Comparison of ENCODE assay signal across 18 cellular contexts in genomic region chr7:16712916-16713315, GRCh38. TPM values are rescaled to one million over a fixed set of nuclear protein-coding genes. Genes with fewer than 3 reads are reported as not detected.
DNase-seq lines count a peak whose midpoint lies in the region; ATAC-seq and FAIRE-seq lines count a peak whose summit lies in the region.
"Had no signal": no experiment of that assay in that cellular context is flagged by ENCODE, and none has a peak within 500 bp of the region (broad histone marks: within the 10 kb centered on the region; RNA-seq: fewer than 3 reads in every experiment).

No MANE protein-coding gene starts in this region.

- no peak for DNase-seq in activated T-cell treated with anti-CD3 and anti-CD28 coated beads, Interleukin-2, amount 50 U/mL, for 24 hours
- DNase-seq in activated T-cell treated with anti-CD3 and anti-CD28 coated beads, Interleukin-2, amount 50 U/mL, for 1 hour = no peak
- peak; percentile 99 for DNase-seq in RCC 7860 (ENCODE audit: low spot score)
- no peak for DNase-seq in naive thymus-derived CD8-positive, alpha-beta T cell
- DNase-seq: dermis blood vessel endothelial cell, esophagus squamous epithelium, GDM1, naive B cell, NCI-H2081, NCI-H524 treated with DMSO at 0.1 percent for 48 hours, PC-9, psoas muscle, SW 1271 had no signal

- peaks cover 47% of the 10 kb centered on the region for H3K36me3 Mint-ChIP-seq in activated T-cell treated with anti-CD3 and anti-CD28 coated beads, Interleukin-2, amount 50 U/mL, for 24 hours (ENCODE audit: low read depth)
- H3K36me3 Mint-ChIP-seq in stimulated activated memory B cell treated with anti-CD40 and anti-IgM and Interleukin-4, amounts not matched to agents 10 μg/mL and 1 μg/mL and 100 μg/mL, for 72 hours = peaks cover 11% of the 10 kb centered on the region
- peaks cover 8 to 24% (median 21%) of the 10 kb centered on the region in 3 donors for H3K36me3 Mint-ChIP-seq in naive thymus-derived CD8-positive, alpha-beta T cell
- H3K36me3 Mint-ChIP-seq: WTC11 had no signal

- ATAC-seq in esophagus mucosa (peak; percentile 49), HG02840 (IDR thresholded peaks at IDR 0.05; ENCODE audit: low FRiP score, unreplicated experiment) (no peak), HG03045 (IDR thresholded peaks at IDR 0.05; ENCODE audit: unreplicated experiment) (no peak)
- ATAC-seq in stimulated activated memory B cell treated with anti-CD40 and anti-IgM and Interleukin-4, amounts not matched to agents 10 μg/mL and 1 μg/mL and 100 μg/mL, for 72 hours = peak; percentile 75
- ATAC-seq in naive thymus-derived CD8-positive, alpha-beta T cell = no peak
- ATAC-seq: psoas muscle, WTC11 had no signal

- FAIRE-seq in RCC 7860 (lab: Jason Lieb, UNC) = peak; percentile 99

- POLR2A ChIA-PET in naive thymus-derived CD8-positive, alpha-beta T cell (lab: Charles Lee) = no interaction called here

- peak overlapping the region; percentile 89 for H3K27ac Mint-ChIP-seq in activated T-cell treated with anti-CD3 and anti-CD28 coated beads, Interleukin-2, amount 50 U/mL, for 24 hours
- no peak overlapping the region for H3K27ac Mint-ChIP-seq in stimulated activated memory B cell treated with anti-CD40 and anti-IgM and Interleukin-4, amounts not matched to agents 10 μg/mL and 1 μg/mL and 100 μg/mL, for 72 hours
- peak overlapping the region in 1 of 10 donors; percentile 19 for H3K27ac Mint-ChIP-seq in naive thymus-derived CD8-positive, alpha-beta T cell
- H3K27ac Mint-ChIP-seq: WTC11 had no signal

- peaks cover 34% of the 10 kb centered on the region for H3K4me1 Mint-ChIP-seq in activated T-cell treated with anti-CD3 and anti-CD28 coated beads, Interleukin-2, amount 50 U/mL, for 24 hours (ENCODE audit: low read depth)
- no peaks in the 10 kb centered on the region for H3K4me1 Mint-ChIP-seq in stimulated activated memory B cell treated with anti-CD40 and anti-IgM and Interleukin-4, amounts not matched to agents 10 μg/mL and 1 μg/mL and 100 μg/mL, for 72 hours
- H3K4me1 Mint-ChIP-seq in naive thymus-derived CD8-positive, alpha-beta T cell = peaks cover 0 to 2% (median 0%) of the 10 kb centered on the region in 4 donors
- H3K4me1 Mint-ChIP-seq: naive B cell had no signal

- H3K4me3 Mint-ChIP-seq in activated T-cell treated with anti-CD3 and anti-CD28 coated beads, Interleukin-2, amount 50 U/mL, for 24 hours = no peak overlapping the region
- H3K4me3 Mint-ChIP-seq in stimulated activated memory B cell treated with anti-CD40 and anti-IgM and Interleukin-4, amounts not matched to agents 10 μg/mL and 1 μg/mL and 100 μg/mL, for 72 hours = no peak overlapping the region
- no peak overlapping the region for H3K4me3 Mint-ChIP-seq in naive thymus-derived CD8-positive, alpha-beta T cell
- H3K4me3 Mint-ChIP-seq: naive B cell, WTC11 had no signal

- no peaks in the 10 kb centered on the region for H3K27me3 Mint-ChIP-seq in activated T-cell treated with anti-CD3 and anti-CD28 coated beads, Interleukin-2, amount 50 U/mL, for 24 hours
- no peaks in the 10 kb centered on the region for H3K27me3 Mint-ChIP-seq in stimulated activated memory B cell treated with anti-CD40 and anti-IgM and Interleukin-4, amounts not matched to agents 10 μg/mL and 1 μg/mL and 100 μg/mL, for 72 hours
- no peaks in the 10 kb centered on the region for H3K27me3 Mint-ChIP-seq in naive thymus-derived CD8-positive, alpha-beta T cell
- H3K27me3 Mint-ChIP-seq: naive B cell had no signal

- peaks cover 9% of the 10 kb centered on the region for H3K9me3 Mint-ChIP-seq in activated T-cell treated with anti-CD3 and anti-CD28 coated beads, Interleukin-2, amount 50 U/mL, for 24 hours
- peaks cover 2% of the 10 kb centered on the region for H3K9me3 Mint-ChIP-seq in stimulated activated memory B cell treated with anti-CD40 and anti-IgM and Interleukin-4, amounts not matched to agents 10 μg/mL and 1 μg/mL and 100 μg/mL, for 72 hours
- no peaks in the 10 kb centered on the region for H3K9me3 Mint-ChIP-seq in naive thymus-derived CD8-positive, alpha-beta T cell
- H3K9me3 Mint-ChIP-seq: WTC11 had no signal

RNA-seq across cellular contexts. Expression of gene TSPAN13, which starts 40.6 kb away (rescaled TPM):
- total RNA-seq in esophagus mucosa = 12.7 TPM
- total RNA-seq in naive thymus-derived CD8-positive, alpha-beta T cell = 1 to 10 TPM; 1.2 to 1.4 TPM
- polyA plus RNA-seq in naive thymus-derived CD8-positive, alpha-beta T cell = under 1 TPM in 2 of 3 donors, not detected in 1; 0.12 to 0.19 TPM

Comparison
In these comparisons a context has a peak if more than half of its experiments do, and no peak if none do; other contexts are left out.
1. ATAC-seq: peak in esophagus mucosa (single experiment) and stimulated activated memory B cell treated with anti-CD40 and anti-IgM and Interleukin-4, amounts not matched to agents 10 μg/mL and 1 μg/mL and 100 μg/mL, for 72 hours (single experiment); none in HG02840 (single experiment), naive thymus-derived CD8-positive, alpha-beta T cell (0 of 2) and HG03045 (single experiment).